ENCODE assay signal across 13 cellular contexts in genomic region chr18:8661754-8662573, GRCh38. TPM values are rescaled to one million over a fixed set of nuclear protein-coding genes. Genes with fewer than 3 reads are reported as not detected.
DNase-seq lines count a peak whose midpoint lies in the region; ATAC-seq and TF ChIP-seq lines count a peak whose summit lies in the region.
"Had no signal": no experiment of that assay in that cellular context is flagged by ENCODE, and none has a peak within 500 bp of the region (broad histone marks: within the 10 kb centered on the region; RNA-seq: fewer than 3 reads in every experiment).

No MANE protein-coding gene starts in this region.

- WGBS in iPS DF 6.9 (ENCODE audit: insufficient coverage, insufficient read length) = no CpG with 5 or more reads among the region's 18 CpGs

- BruUV-seq in A673 (replicated peaks; lab: Mats Ljungman, UMichigan) = no TSS peak
- no TSS peak for BruUV-seq in PC-3 (replicated peaks; lab: Mats Ljungman, UMichigan)

- H3K4me3 Mint-ChIP-seq in T-helper 2 cell treated with Interferon-gamma antibody and Interleukin-4, amounts not matched to agents 5 μg/mL and 100 μg/mL, for 36 hours = no peak overlapping the region
- H3K4me3 Mint-ChIP-seq: dendritic cell treated with granulocyte-macrophage colony-stimulating factor and Interleukin-4, amounts not matched to agents 40 ng/mL and 50 ng/mL, for 4 days had no signal

- CTCF ChIA-PET in A673 (lab: Charles Lee) (no interaction called here), PC-3 (lab: Charles Lee) (no interaction called here)

- DNase-seq in A673 (ENCODE audit: low spot score) (peak; percentile 23), MM.1S (peak; percentile 44), PC-3 (peak; percentile 53), iPS DF 6.9 (ENCODE audit: low read depth, low spot score) (peak; percentile 61), Ammon's horn (ENCODE audit: low spot score) (no peak), DMS114 treated with DMSO at 0.1 percent for 48 hours (lab: John Stamatoyannopoulos, UW; ENCODE audit: unreplicated experiment) (no peak)
- no peak for DNase-seq in T-helper 2 cell treated with Interferon-gamma antibody and Interleukin-4, amounts not matched to agents 5 μg/mL and 100 μg/mL, for 36 hours (ENCODE audit: low spot score)
- DNase-seq: AML-193, sigmoid colon, uterus had no signal

- H3K4me1 Mint-ChIP-seq in T-helper 2 cell treated with Interferon-gamma antibody and Interleukin-4, amounts not matched to agents 5 μg/mL and 100 μg/mL, for 36 hours (ENCODE audit: low read depth) = no peaks in the 10 kb centered on the region

- no peaks in the 10 kb centered on the region for H3K9me3 Mint-ChIP-seq in T-helper 2 cell treated with Interferon-gamma antibody and Interleukin-4, amounts not matched to agents 5 μg/mL and 100 μg/mL, for 36 hours
- H3K9me3 Mint-ChIP-seq: dendritic cell treated with granulocyte-macrophage colony-stimulating factor and Interleukin-4, amounts not matched to agents 40 ng/mL and 50 ng/mL, for 4 days had no signal

- H3K27ac Mint-ChIP-seq in T-helper 2 cell treated with Interferon-gamma antibody and Interleukin-4, amounts not matched to agents 5 μg/mL and 100 μg/mL, for 36 hours = no peak overlapping the region
- H3K27ac Mint-ChIP-seq: dendritic cell treated with granulocyte-macrophage colony-stimulating factor and Interleukin-4, amounts not matched to agents 40 ng/mL and 50 ng/mL, for 4 days had no signal

- H3K27ac ChIP-seq in A673 (ENCODE audit: low read depth, low read length, poor library complexity, severe bottlenecking) (no peak overlapping the region), MM.1S (ENCODE audit: low read length) (peak overlapping the region; percentile 4; the same call in 1 of the 2 replicates), PC-3 (ENCODE audit: low read length) (no peak overlapping the region), iPS DF 6.9 (ENCODE audit: low read length) (no peak overlapping the region)
- H3K27ac ChIP-seq: sigmoid colon, uterus had no signal

- no peaks in the 10 kb centered on the region for H3K36me3 Mint-ChIP-seq in T-helper 2 cell treated with Interferon-gamma antibody and Interleukin-4, amounts not matched to agents 5 μg/mL and 100 μg/mL, for 36 hours (ENCODE audit: low read depth)

- peaks cover 6% of the 10 kb centered on the region for H3K27me3 Mint-ChIP-seq in T-helper 2 cell treated with Interferon-gamma antibody and Interleukin-4, amounts not matched to agents 5 μg/mL and 100 μg/mL, for 36 hours (ENCODE audit: low read depth)

- TF ChIP-seq CTCF in A673 (conservative IDR thresholded peaks at IDR 0.05; ENCODE audit: low read depth, low read length) (no peak), MM.1S (IDR thresholded peaks at IDR 0.05; ENCODE audit: low read length) (no peak), PC-3 (conservative IDR thresholded peaks at IDR 0.05; ENCODE audit: low read depth, low read length) (no peak)

- H3K9ac ChIP-seq in MM.1S (ENCODE audit: low read length) (peak overlapping the region; percentile 15; the same call in 1 of the 2 replicates), PC-3 (ENCODE audit: low read length) (no peak overlapping the region)

- H3K9me3 ChIP-seq in A673 (ENCODE audit: low read depth, low read length, poor library complexity, severe bottlenecking) (no peaks in the 10 kb centered on the region), MM.1S (replicated peaks; ENCODE audit: insufficient read depth, low read length) (no peaks in the 10 kb centered on the region), PC-3 (ENCODE audit: low read length) (no peaks in the 10 kb centered on the region), iPS DF 6.9 (ENCODE audit: control insufficient read depth, insufficient read depth, low read length) (no peaks in the 10 kb centered on the region)
- H3K9me3 ChIP-seq: sigmoid colon, uterus had no signal

- H3K36me3 ChIP-seq in A673 (ENCODE audit: insufficient read depth, low read length, poor library complexity, severe bottlenecking) = no peaks in the 10 kb centered on the region
- no peaks in the 10 kb centered on the region for H3K36me3 ChIP-seq in MM.1S (replicated peaks; ENCODE audit: insufficient read depth, low read length)
- no peaks in the 10 kb centered on the region for H3K36me3 ChIP-seq in PC-3 (ENCODE audit: low read depth, low read length)
- H3K36me3 ChIP-seq in iPS DF 6.9 (ENCODE audit: control insufficient read depth, insufficient read depth, low read length) = no peaks in the 10 kb centered on the region; the same call in 1 of the 2 replicates
- H3K36me3 ChIP-seq: sigmoid colon, uterus had no signal

- no peaks in the 10 kb centered on the region for H3F3A ChIP-seq in MM.1S (ENCODE audit: insufficient read depth, low read length)
- no peaks in the 10 kb centered on the region for H3F3A ChIP-seq in PC-3 (ENCODE audit: low read length, unreplicated experiment)

- H3K4me3 ChIP-seq in A673 (ENCODE audit: low read depth, low read length, poor library complexity, severe bottlenecking) (no peak overlapping the region), MM.1S (ENCODE audit: low read length) (peak overlapping the region; percentile 44), PC-3 (ENCODE audit: low read length) (no peak overlapping the region), iPS DF 6.9 (ENCODE audit: low read length) (no peak overlapping the region)
- H3K4me3 ChIP-seq: sigmoid colon, uterus had no signal

- H2AFZ ChIP-seq in MM.1S (ENCODE audit: low read length) (peak overlapping the region; percentile 62), PC-3 (ENCODE audit: low read length) (peak overlapping the region; percentile 22)

- peak overlapping the region; percentile 75 for H3K4me2 ChIP-seq in MM.1S (ENCODE audit: low read depth, low read length)
- peak overlapping the region; percentile 44 for H3K4me2 ChIP-seq in PC-3 (ENCODE audit: low read length)

- H3K4me1 ChIP-seq in A673 (ENCODE audit: insufficient read depth, low read length, poor library complexity, severe bottlenecking) (no peaks in the 10 kb centered on the region), MM.1S (ENCODE audit: low read length) (peaks cover 12% of the 10 kb centered on the region; the same call in 1 of the 2 replicates), PC-3 (ENCODE audit: insufficient read depth, low read length) (peaks cover 26% of the 10 kb centered on the region), iPS DF 6.9 (ENCODE audit: control insufficient read depth, insufficient read depth, low read length) (peaks cover 13% of the 10 kb centered on the region)
- H3K4me1 ChIP-seq: sigmoid colon, uterus had no signal

- ATAC-seq in PC-3 = peak; percentile 55
- no peak for ATAC-seq in GM21526 (IDR thresholded peaks at IDR 0.05; ENCODE audit: low FRiP score, unreplicated experiment)
- ATAC-seq: HCT116 had no signal

- H3K27me3 ChIP-seq in A673 (replicated peaks; ENCODE audit: insufficient read depth, low read depth, low read length, poor library complexity) (no peaks in the 10 kb centered on the region), MM.1S (replicated peaks; ENCODE audit: insufficient read depth, low read length) (no peaks in the 10 kb centered on the region), PC-3 (ENCODE audit: low read length) (no peaks in the 10 kb centered on the region), iPS DF 6.9 (ENCODE audit: control insufficient read depth, insufficient read depth, low read length) (no peaks in the 10 kb centered on the region)
- H3K27me3 ChIP-seq: sigmoid colon, uterus had no signal

- H4K20me1 ChIP-seq in MM.1S (ENCODE audit: insufficient read depth, low read length) (no peaks in the 10 kb centered on the region), PC-3 (ENCODE audit: low read length) (no peaks in the 10 kb centered on the region)

- H3K9me2 ChIP-seq in MM.1S (replicated peaks; ENCODE audit: insufficient read depth, low read length) (no peaks in the 10 kb centered on the region), PC-3 (replicated peaks; ENCODE audit: low read length) (no peaks in the 10 kb centered on the region)

- intact Hi-C loops in A673 (cut with micrococcal nuclease; ENCODE audit: unreplicated experiment) (no loop called here), PC-3 (cut with micrococcal nuclease) (no loop called here)

- POLR2A ChIA-PET in A673 (lab: Charles Lee; ENCODE audit: low non-redundant PET) = no interaction called here
- POLR2A ChIA-PET in PC-3 (lab: Charles Lee; ENCODE audit: unreplicated experiment) = no interaction called here

- H3K79me2 ChIP-seq in MM.1S (ENCODE audit: low read length) (no peaks in the 10 kb centered on the region), PC-3 (ENCODE audit: low read length) (no peaks in the 10 kb centered on the region)

RNA-seq across cellular contexts. Expression of gene MTCL1, which starts 43.4 kb away (rescaled TPM):
- total RNA-seq in A673 (2021) (8.9 and 11.2 TPM in 2 replicates), PC-3 (2014; rRNA removed) (33.1 and 58.8 TPM in 2 replicates)

RNA-seq across cellular contexts. Expression of gene RAB12, which starts 52.7 kb away (rescaled TPM):
- total RNA-seq in A673 (2021) (34.7 and 35.1 TPM in 2 replicates), PC-3 (2014; rRNA removed) (50.9 and 54.9 TPM in 2 replicates)

Comparison
In these comparisons a context has a peak if more than half of its experiments do, and no peak if none do; other contexts are left out.
1. DNase-seq: peak in A673 (single experiment), MM.1S (single experiment), PC-3 (single experiment) and iPS DF 6.9 (single experiment); none in Ammon's horn (single experiment), T-helper 2 cell treated with Interferon-gamma antibody and Interleukin-4, amounts not matched to agents 5 μg/mL and 100 μg/mL, for 36 hours (single experiment) and DMS114 treated with DMSO at 0.1 percent for 48 hours (single experiment).